ENCODE assay signal across 8 cellular contexts in genomic region chr19:45179063-45179847, GRCh38. TPM values are rescaled to one million over a fixed set of nuclear protein-coding genes. Genes with fewer than 3 reads are reported as not detected.
DNase-seq lines count a peak whose midpoint lies in the region; ATAC-seq and TF ChIP-seq lines count a peak whose summit lies in the region.

No MANE protein-coding gene starts in this region.

- peak overlapping the region; percentile 73 to 88 for H3K27ac ChIP-seq in ascending aorta

- peak; percentile 15 for TF ChIP-seq POLR2A in GM18505 (IDR thresholded peaks at IDR 0.05; ENCODE audit: borderline replicate concordance, extremely low read depth, insufficient read depth, insufficient read length)

- no peak for TF ChIP-seq CTCF in ascending aorta (IDR thresholded peaks at IDR 0.05)

- intact Hi-C loops in ascending aorta (cut with DNase I), result loop anchor here (2.0 to 5.0 kb wide), 4 partner anchors 72 to 332 kb away; partner anchors contain the start of genes CLPTM1, MARK4 and NECTIN2

- DNase-seq in OCI-M1 (lab: John Stamatoyannopoulos, UW), result peak; percentile 73
- no peak for DNase-seq in ascending aorta (ENCODE audit: low spot score in 2 of 2)
- peak; percentile 29 for DNase-seq in iPS-NIHi11 (ENCODE audit: low spot score)
- DNase-seq in stimulated activated CD4-positive, alpha-beta T cell treated with anti-CD3 and anti-CD28 coated beads, Interleukin-2, amount 100 ng/mL, for 24 hours, result peak; percentile 43 to 57
- no peak for DNase-seq in NCI-H1092 (lab: John Stamatoyannopoulos, UW)

- H3K36me3 ChIP-seq in ascending aorta, result peaks cover 3 to 16% of the 10 kb centered on the region in 2 donors

- ATAC-seq in GM18505 (IDR thresholded peaks at IDR 0.05; ENCODE audit: unreplicated experiment) (no peak), HG02678 (IDR thresholded peaks at IDR 0.05; ENCODE audit: unreplicated experiment) (no peak), HG03460 (IDR thresholded peaks at IDR 0.05; ENCODE audit: unreplicated experiment) (no peak)

- no peaks in the 10 kb centered on the region for H3K27me3 ChIP-seq in ascending aorta

- peaks cover 3 to 24% of the 10 kb centered on the region in 2 donors for H3K4me1 ChIP-seq in ascending aorta

- H3K9me3 ChIP-seq in ascending aorta, result no peaks in the 10 kb centered on the region

- H3K4me3 ChIP-seq in ascending aorta, result peak overlapping the region; percentile 58 to 84

RNA-seq across cellular contexts. Expression of gene BLOC1S3, which starts 0.7 kb away (rescaled TPM):
- total RNA-seq in ascending aorta, result 0.32 TPM

RNA-seq across cellular contexts. Expression of gene TRAPPC6A, which starts 1.2 kb away (rescaled TPM):
- total RNA-seq in ascending aorta, result 18.3 TPM

RNA-seq across cellular contexts. Expression of gene NKPD1, which starts 18.5 kb away (rescaled TPM):
- total RNA-seq in ascending aorta, result not detected

Comparison
In these comparisons a context has a peak if more than half of its experiments do, and no peak if none do; other contexts are left out.
1. DNase-seq: peak in OCI-M1 (single experiment), iPS-NIHi11 (single experiment) and stimulated activated CD4-positive, alpha-beta T cell treated with anti-CD3 and anti-CD28 coated beads, Interleukin-2, amount 100 ng/mL, for 24 hours (2 of 2); none in ascending aorta (0 of 2) and NCI-H1092 (single experiment).